In the genomic region with DNA sequence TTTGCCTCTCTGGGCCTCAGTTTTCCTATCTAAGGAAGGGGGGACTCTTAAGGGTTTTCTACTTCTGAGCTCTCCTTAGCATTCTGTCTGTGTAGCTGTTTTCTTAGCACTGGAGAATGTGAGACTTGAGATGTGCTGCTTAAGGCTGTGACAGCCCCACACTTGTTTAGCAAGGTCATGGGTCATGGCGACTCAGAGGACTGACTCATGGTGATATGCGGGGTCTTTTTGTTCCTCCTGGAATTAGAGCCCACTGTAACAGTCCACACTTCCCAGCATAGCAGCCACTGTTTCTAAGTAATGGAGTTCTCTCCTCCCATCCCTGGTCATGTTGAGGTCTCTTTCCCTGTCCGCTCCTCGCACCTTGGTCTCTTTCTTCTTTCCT, we compare ENCODE assay signal across 1 cellular context.
TF ChIP-seq lines count a peak whose summit lies in the region.

No MANE protein-coding gene starts in this region.

TF ChIP-seq in K562, 482 proteins besides CTCF, POLR2A, EP300 and RAD21 (continued from another document):
- TF ChIP-seq AFF4 (CRISPR knock-in tag; IDR thresholded peaks at IDR 0.05), result no peak
- TF ChIP-seq CXXC5 (CRISPR knock-in tag; IDR thresholded peaks at IDR 0.05), result no peak
- TF ChIP-seq DPF2 (IDR thresholded peaks at IDR 0.05), result peak; percentile 41; the same call in 1 of the 2 replicates
- TF ChIP-seq NR2C2 (CRISPR knock-in tag; IDR thresholded peaks at IDR 0.05), result no peak
- peak; percentile 17; the same call in 1 of the 2 replicates for TF ChIP-seq NR2C2 (tag; IDR thresholded peaks at IDR 0.05)
- TF ChIP-seq ZBTB43 (CRISPR knock-in tag; IDR thresholded peaks at IDR 0.05), result no peak
- no peak for TF ChIP-seq SUPT5H (IDR thresholded peaks at IDR 0.05)
- TF ChIP-seq FOSL1 (tag; conservative IDR thresholded peaks at IDR 0.05), result 0 out of 2 replicates have a peak, but pooled peaks have one; percentile 29
- TF ChIP-seq DMBX1 (CRISPR knock-in tag; IDR thresholded peaks at IDR 0.05; ENCODE audit: borderline replicate concordance), result no peak
- no peak for TF ChIP-seq CBX3 (IDR thresholded peaks at IDR 0.05; ENCODE audit: borderline replicate concordance in 1 of 2, low read length in 2 of 2)
- peak; percentile 75 for TF ChIP-seq NR2C1 (IDR thresholded peaks at IDR 0.05)
- TF ChIP-seq NR2C1 (tag; IDR thresholded peaks at IDR 0.05), result peak; percentile 73
- no peak for TF ChIP-seq MAFG (tag; conservative IDR thresholded peaks at IDR 0.05)
- no peak for TF ChIP-seq FUS (optimal IDR thresholded peaks at IDR 0.05; ENCODE audit: low read depth, low read length)
- TF ChIP-seq E2F1 (CRISPR knock-in tag; IDR thresholded peaks at IDR 0.05), result no peak
- TF ChIP-seq, protein P1, sequence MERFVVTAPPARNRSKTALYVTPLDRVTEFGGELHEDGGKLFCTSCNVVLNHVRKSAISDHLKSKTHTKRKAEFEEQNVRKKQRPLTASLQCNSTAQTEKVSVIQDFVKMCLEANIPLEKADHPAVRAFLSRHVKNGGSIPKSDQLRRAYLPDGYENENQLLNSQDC (CRISPR knock-in tag; IDR thresholded peaks at IDR 0.05), result no peak
- no peak for TF ChIP-seq JUND (IDR thresholded peaks at IDR 0.05; ENCODE audit: borderline replicate concordance, low read depth, low read length)
- 0 out of 3 replicates have a peak, but pooled peaks have one; percentile 20 for TF ChIP-seq JUND (tag; IDR thresholded peaks at IDR 0.05; ENCODE audit: borderline replicate concordance, low read depth, low read length)
- no peak for TF ChIP-seq ELK3 (CRISPR knock-in tag; IDR thresholded peaks at IDR 0.05)
- TF ChIP-seq, protein P2, sequence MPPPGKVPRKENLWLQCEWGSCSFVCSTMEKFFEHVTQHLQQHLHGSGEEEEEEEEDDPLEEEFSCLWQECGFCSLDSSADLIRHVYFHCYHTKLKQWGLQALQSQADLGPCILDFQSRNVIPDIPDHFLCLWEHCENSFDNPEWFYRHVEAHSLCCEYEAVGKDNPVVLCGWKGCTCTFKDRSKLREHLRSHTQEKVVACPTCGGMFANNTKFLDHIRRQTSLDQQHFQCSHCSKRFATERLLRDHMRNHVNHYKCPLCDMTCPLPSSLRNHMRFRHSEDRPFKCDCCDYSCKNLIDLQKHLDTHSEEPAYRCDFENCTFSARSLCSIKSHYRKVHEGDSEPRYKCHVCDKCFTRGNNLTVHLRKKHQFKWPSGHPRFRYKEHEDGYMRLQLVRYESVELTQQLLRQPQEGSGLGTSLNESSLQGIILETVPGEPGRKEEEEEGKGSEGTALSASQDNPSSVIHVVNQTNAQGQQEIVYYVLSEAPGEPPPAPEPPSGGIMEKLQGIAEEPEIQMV (tag; conservative IDR thresholded peaks at IDR 0.05; ENCODE audit: low read depth), result no peak
- TF ChIP-seq NFATC3 (IDR thresholded peaks at IDR 0.05), result no peak
- peak; percentile 17; the same call in 1 of the 2 replicates for TF ChIP-seq C11orf30 (IDR thresholded peaks at IDR 0.05; ENCODE audit: low read depth)
- no peak for TF ChIP-seq CBX1 (IDR thresholded peaks at IDR 0.05; ENCODE audit: low read depth)
- TF ChIP-seq HDAC2 (IDR thresholded peaks at IDR 0.05), result no peak
- TF ChIP-seq TFAM (CRISPR knock-in tag; conservative IDR thresholded peaks at IDR 0.05), result no peak
- TF ChIP-seq, protein P3, sequence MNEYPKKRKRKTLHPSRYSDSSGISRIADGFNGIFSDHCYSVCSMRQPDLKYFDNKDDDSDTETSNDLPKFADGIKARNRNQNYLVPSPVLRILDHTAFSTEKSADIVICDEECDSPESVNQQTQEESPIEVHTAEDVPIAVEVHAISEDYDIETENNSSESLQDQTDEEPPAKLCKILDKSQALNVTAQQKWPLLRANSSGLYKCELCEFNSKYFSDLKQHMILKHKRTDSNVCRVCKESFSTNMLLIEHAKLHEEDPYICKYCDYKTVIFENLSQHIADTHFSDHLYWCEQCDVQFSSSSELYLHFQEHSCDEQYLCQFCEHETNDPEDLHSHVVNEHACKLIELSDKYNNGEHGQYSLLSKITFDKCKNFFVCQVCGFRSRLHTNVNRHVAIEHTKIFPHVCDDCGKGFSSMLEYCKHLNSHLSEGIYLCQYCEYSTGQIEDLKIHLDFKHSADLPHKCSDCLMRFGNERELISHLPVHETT (CRISPR knock-in tag; conservative IDR thresholded peaks at IDR 0.05 in 1 of 2, IDR thresholded peaks at IDR 0.05 in 1 of 2), result no peak
- TF ChIP-seq, protein P4, sequence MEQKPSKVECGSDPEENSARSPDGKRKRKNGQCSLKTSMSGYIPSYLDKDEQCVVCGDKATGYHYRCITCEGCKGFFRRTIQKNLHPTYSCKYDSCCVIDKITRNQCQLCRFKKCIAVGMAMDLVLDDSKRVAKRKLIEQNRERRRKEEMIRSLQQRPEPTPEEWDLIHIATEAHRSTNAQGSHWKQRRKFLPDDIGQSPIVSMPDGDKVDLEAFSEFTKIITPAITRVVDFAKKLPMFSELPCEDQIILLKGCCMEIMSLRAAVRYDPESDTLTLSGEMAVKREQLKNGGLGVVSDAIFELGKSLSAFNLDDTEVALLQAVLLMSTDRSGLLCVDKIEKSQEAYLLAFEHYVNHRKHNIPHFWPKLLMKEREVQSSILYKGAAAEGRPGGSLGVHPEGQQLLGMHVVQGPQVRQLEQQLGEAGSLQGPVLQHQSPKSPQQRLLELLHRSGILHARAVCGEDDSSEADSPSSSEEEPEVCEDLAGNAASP (IDR thresholded peaks at IDR 0.05), result no peak
- no peak for TF ChIP-seq GTF2E2 (tag; IDR thresholded peaks at IDR 0.05)
- TF ChIP-seq NCOR1 (IDR thresholded peaks at IDR 0.05), result no peak
- TF ChIP-seq, protein P5, sequence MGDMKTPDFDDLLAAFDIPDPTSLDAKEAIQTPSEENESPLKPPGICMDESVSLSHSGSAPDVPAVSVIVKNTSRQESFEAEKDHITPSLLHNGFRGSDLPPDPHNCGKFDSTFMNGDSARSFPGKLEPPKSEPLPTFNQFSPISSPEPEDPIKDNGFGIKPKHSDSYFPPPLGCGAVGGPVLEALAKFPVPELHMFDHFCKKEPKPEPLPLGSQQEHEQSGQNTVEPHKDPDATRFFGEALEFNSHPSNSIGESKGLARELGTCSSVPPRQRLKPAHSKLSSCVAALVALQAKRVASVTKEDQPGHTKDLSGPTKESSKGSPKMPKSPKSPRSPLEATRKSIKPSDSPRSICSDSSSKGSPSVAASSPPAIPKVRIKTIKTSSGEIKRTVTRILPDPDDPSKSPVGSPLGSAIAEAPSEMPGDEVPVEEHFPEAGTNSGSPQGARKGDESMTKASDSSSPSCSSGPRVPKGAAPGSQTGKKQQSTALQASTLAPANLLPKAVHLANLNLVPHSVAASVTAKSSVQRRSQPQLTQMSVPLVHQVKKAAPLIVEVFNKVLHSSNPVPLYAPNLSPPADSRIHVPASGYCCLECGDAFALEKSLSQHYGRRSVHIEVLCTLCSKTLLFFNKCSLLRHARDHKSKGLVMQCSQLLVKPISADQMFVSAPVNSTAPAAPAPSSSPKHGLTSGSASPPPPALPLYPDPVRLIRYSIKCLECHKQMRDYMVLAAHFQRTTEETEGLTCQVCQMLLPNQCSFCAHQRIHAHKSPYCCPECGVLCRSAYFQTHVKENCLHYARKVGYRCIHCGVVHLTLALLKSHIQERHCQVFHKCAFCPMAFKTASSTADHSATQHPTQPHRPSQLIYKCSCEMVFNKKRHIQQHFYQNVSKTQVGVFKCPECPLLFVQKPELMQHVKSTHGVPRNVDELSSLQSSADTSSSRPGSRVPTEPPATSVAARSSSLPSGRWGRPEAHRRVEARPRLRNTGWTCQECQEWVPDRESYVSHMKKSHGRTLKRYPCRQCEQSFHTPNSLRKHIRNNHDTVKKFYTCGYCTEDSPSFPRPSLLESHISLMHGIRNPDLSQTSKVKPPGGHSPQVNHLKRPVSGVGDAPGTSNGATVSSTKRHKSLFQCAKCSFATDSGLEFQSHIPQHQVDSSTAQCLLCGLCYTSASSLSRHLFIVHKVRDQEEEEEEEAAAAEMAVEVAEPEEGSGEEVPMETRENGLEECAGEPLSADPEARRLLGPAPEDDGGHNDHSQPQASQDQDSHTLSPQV (IDR thresholded peaks at IDR 0.05), result 0 out of 2 replicates have a peak, but pooled peaks have one; percentile 59
- no peak for TF ChIP-seq KLF1 (tag; IDR thresholded peaks at IDR 0.05)
